ENCODE assay signal across 9 cellular contexts in genomic region chr17:68383443-68384321, GRCh38.
DNase-seq lines count a peak whose midpoint lies in the region; ATAC-seq and TF ChIP-seq lines count a peak whose summit lies in the region.
"Had no signal": no experiment of that assay in that cellular context is flagged by ENCODE, and none has a peak within 500 bp of the region (broad histone marks: within the 10 kb centered on the region; RNA-seq: fewer than 3 reads in every experiment).

No MANE protein-coding gene starts in this region.

- peak overlapping the region; percentile 56 for H3K4me3 ChIP-seq in GM23248
- no peak overlapping the region for H3K4me3 ChIP-seq in fibroblast of mammary gland (ENCODE audit: control insufficient read depth, low read depth, low read length)
- H3K4me3 ChIP-seq in gastrocnemius medialis, result no peak overlapping the region

- in situ Hi-C loops in GM23248 (cut with MboI) (no loop called here), gastrocnemius medialis (cut with MboI; ENCODE audit: low sequenced_read_pairs in 4 of 4) (loop anchor here in 1 of 4 donors (10.0 kb wide), 1 partner anchor 119 kb away; no protein-coding TSS in a partner anchor)

- no peaks in the 10 kb centered on the region for H3K79me2 ChIP-seq in GM23248 (ENCODE audit: insufficient read depth)

- H3K27ac ChIP-seq in GM23248 (peak overlapping the region; percentile 98), gastrocnemius medialis (peak overlapping the region; percentile 6 to 98 (median 68))
- H3K27ac ChIP-seq: VCaP had no signal

- H3K36me3 Mint-ChIP-seq in T-helper 2 cell treated with Interferon-gamma antibody and Interleukin-4, amounts not matched to agents 5 μg/mL and 100 μg/mL, for 36 hours (ENCODE audit: low read depth), result peaks cover 5% of the 10 kb centered on the region

- ATAC-seq in gastrocnemius medialis, result no peak
- ATAC-seq in HG03196 (IDR thresholded peaks at IDR 0.05; ENCODE audit: unreplicated experiment), result no peak

- WGBS in GM23248 (ENCODE audit: low coverage in 1 of 2, low lambda C conversion rate in 2 of 2, missing lambda C conversion rate in 2 of 2), 2 experiments, result 9 to 11% methylated on average over 16 of the region's 16 CpGs

- peaks cover 22% of the 10 kb centered on the region for H3K4me1 Mint-ChIP-seq in T-helper 2 cell treated with Interferon-gamma antibody and Interleukin-4, amounts not matched to agents 5 μg/mL and 100 μg/mL, for 36 hours (ENCODE audit: low read depth)

- peaks cover 44% of the 10 kb centered on the region for H3F3A ChIP-seq in GM23248 (ENCODE audit: insufficient read depth)

- peak overlapping the region; percentile 84 for H3K4me2 ChIP-seq in GM23248 (ENCODE audit: unreplicated experiment)

- H3K36me3 ChIP-seq in GM23248 (ENCODE audit: low read depth) (no peaks in the 10 kb centered on the region), gastrocnemius medialis (no peaks in the 10 kb centered on the region)

- TF ChIP-seq CTCF in fibroblast of mammary gland (conservative IDR thresholded peaks at IDR 0.05; ENCODE audit: control insufficient read depth, insufficient read depth, low read depth, low read length) (no peak), gastrocnemius medialis (IDR thresholded peaks at IDR 0.05 in 4 of 5, conservative IDR thresholded peaks at IDR 0.05 in 1 of 5) (no peak)

- peaks cover 50% of the 10 kb centered on the region for H3K4me1 ChIP-seq in GM23248 (ENCODE audit: insufficient read depth)
- H3K4me1 ChIP-seq in gastrocnemius medialis, result peaks cover 33 to 62% of the 10 kb centered on the region in 2 donors

- H3K9me2 ChIP-seq in GM23248 (ENCODE audit: insufficient read depth), result no peaks in the 10 kb centered on the region

- H3K4me3 Mint-ChIP-seq in T-helper 2 cell treated with Interferon-gamma antibody and Interleukin-4, amounts not matched to agents 5 μg/mL and 100 μg/mL, for 36 hours, result peak overlapping the region; percentile 30

- DNase-seq in GM23248 (peak; percentile 91), fibroblast of mammary gland (ENCODE audit: low read depth) (peak; percentile 92), gastrocnemius medialis (no peak), NCI-H2081 treated with DMSO at 0.1 percent for 48 hours (lab: John Stamatoyannopoulos, UW) (no peak), OCI-M2 (lab: John Stamatoyannopoulos, UW; ENCODE audit: unreplicated experiment) (no peak)
- DNase-seq in T-helper 2 cell treated with Interferon-gamma antibody and Interleukin-4, amounts not matched to agents 5 μg/mL and 100 μg/mL, for 36 hours (ENCODE audit: low spot score), result no peak
- no peak for DNase-seq in activated CD4-positive, CD25-positive, alpha-beta regulatory T cell treated with anti-CD3 and anti-CD28 coated beads, Interleukin-2, amount 50 U/mL, for 72 hours

- intact Hi-C loops in gastrocnemius medialis (cut with DNase I; ENCODE audit: low total_unique reads), result loop anchor here (10.0 kb wide), 1 partner anchor 1339 kb away; the partner anchor contains the start of gene CACNG1

- H3K27me3 Mint-ChIP-seq in T-helper 2 cell treated with Interferon-gamma antibody and Interleukin-4, amounts not matched to agents 5 μg/mL and 100 μg/mL, for 36 hours (ENCODE audit: low read depth), result no peaks in the 10 kb centered on the region

- no peaks in the 10 kb centered on the region for H3K27me3 ChIP-seq in GM23248 (replicated peaks; ENCODE audit: insufficient read depth)
- H3K27me3 ChIP-seq in gastrocnemius medialis, result no peaks in the 10 kb centered on the region

- H4K20me1 ChIP-seq in GM23248 (ENCODE audit: insufficient read depth), result no peaks in the 10 kb centered on the region

- H3K9ac ChIP-seq in GM23248, result peak overlapping the region; percentile 82

- peak overlapping the region; percentile 69 for H3K27ac Mint-ChIP-seq in T-helper 2 cell treated with Interferon-gamma antibody and Interleukin-4, amounts not matched to agents 5 μg/mL and 100 μg/mL, for 36 hours

- H3K9me3 Mint-ChIP-seq in T-helper 2 cell treated with Interferon-gamma antibody and Interleukin-4, amounts not matched to agents 5 μg/mL and 100 μg/mL, for 36 hours, result no peaks in the 10 kb centered on the region

- no peak overlapping the region for H2AFZ ChIP-seq in GM23248

- H3K9me3 ChIP-seq in GM23248 (ENCODE audit: low read depth) (no peaks in the 10 kb centered on the region), gastrocnemius medialis (no peaks in the 10 kb centered on the region)

- TF ChIP-seq POLR2A in gastrocnemius medialis (IDR thresholded peaks at IDR 0.05), result peak in 1 of 2 donors; percentile 11

Comparison
In these comparisons a context has a peak if more than half of its experiments do, and no peak if none do; other contexts are left out.
1. DNase-seq: peak in GM23248 (single experiment) and fibroblast of mammary gland (single experiment); none in T-helper 2 cell treated with Interferon-gamma antibody and Interleukin-4, amounts not matched to agents 5 μg/mL and 100 μg/mL, for 36 hours (single experiment), gastrocnemius medialis (0 of 2), NCI-H2081 treated with DMSO at 0.1 percent for 48 hours (single experiment), activated CD4-positive, CD25-positive, alpha-beta regulatory T cell treated with anti-CD3 and anti-CD28 coated beads, Interleukin-2, amount 50 U/mL, for 72 hours (single experiment) and OCI-M2 (single experiment).